Comparison of ENCODE assay signal across 1 cellular context in the genomic region with DNA sequence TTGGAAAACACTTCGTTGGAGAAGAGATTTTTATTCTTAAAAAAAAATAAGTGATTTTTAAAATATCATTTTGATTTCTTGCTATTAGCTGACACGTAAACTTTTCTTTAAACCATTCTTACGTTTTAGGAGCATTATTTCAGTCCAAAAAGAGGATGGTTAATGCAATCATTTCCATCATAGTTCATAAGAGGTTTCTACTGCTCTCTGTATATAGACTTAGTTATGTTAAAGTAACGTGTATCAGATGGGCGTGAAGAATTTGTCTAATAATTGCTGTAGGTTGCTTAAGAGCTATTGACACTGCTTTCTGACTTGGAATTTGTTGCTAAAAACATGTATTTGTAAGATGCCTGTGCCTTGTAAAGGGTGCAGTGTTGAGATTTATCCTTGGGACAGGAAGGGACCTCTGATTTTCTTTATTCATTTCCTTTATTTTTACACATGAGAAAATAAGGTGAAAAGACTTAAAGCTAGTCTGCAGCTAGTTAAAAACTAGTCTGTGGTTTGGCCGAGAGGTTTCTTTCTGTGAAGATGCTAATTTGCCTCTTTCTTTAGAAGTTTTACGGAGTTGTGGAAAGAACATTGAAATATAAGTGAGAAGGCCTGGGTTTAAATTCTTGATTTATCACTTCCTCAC.
TF ChIP-seq lines count a peak whose summit lies in the region.

No MANE protein-coding gene starts in this region.

TF ChIP-seq in GM12878, 131 proteins besides CTCF, POLR2A, EP300 and RAD21:
- TF ChIP-seq TAF1 (IDR thresholded peaks at IDR 0.05; ENCODE audit: borderline replicate concordance, low read depth, low read length) (no peak), SUPT20H (IDR thresholded peaks at IDR 0.05; ENCODE audit: borderline replicate concordance, control insufficient read depth, low read depth, low read length) (no peak), RUNX3 (IDR thresholded peaks at IDR 0.05; ENCODE audit: low read length) (peak; percentile 44)
